Comparison of ENCODE assay signal across 24 cellular contexts in genomic region chr20:4155953-4156352, GRCh38. TPM values are rescaled to one million over a fixed set of nuclear protein-coding genes. Genes with fewer than 3 reads are reported as not detected.
"Had no signal": no experiment of that assay in that cellular context is flagged by ENCODE, and none has a peak within 500 bp of the region (broad histone marks: within the 10 kb centered on the region; RNA-seq: fewer than 3 reads in every experiment).

No MANE protein-coding gene starts in this region.

- H3K4me3 ChIP-seq: coronary artery, esophagus muscularis mucosa, gastroesophageal sphincter, heart right ventricle, left lung, neural progenitor cell, prostate gland, skin epidermis, suprapubic skin, thyroid gland, vagina had no signal

- H3K27ac ChIP-seq: coronary artery, esophagus muscularis mucosa, foreskin keratinocyte, gastroesophageal sphincter, heart right ventricle, left lung, neural progenitor cell, prostate gland, skin epidermis, spleen, suprapubic skin, thyroid gland, vagina had no signal

- H3K36me3 ChIP-seq: esophagus muscularis mucosa, gastroesophageal sphincter, heart right ventricle, left lung, neural progenitor cell, prostate gland, spleen, suprapubic skin, thyroid gland, vagina had no signal

- H3K9me3 ChIP-seq: esophagus muscularis mucosa, gastroesophageal sphincter, heart right ventricle, left lung, prostate gland, spleen, suprapubic skin, thyroid gland, vagina had no signal

- ATAC-seq: foreskin keratinocyte; gastroesophageal sphincter; left cardiac atrium; left lung; stimulated activated memory B cell treated with anti-CD40 and anti-IgM and Interleukin-4, amounts not matched to agents 10 μg/mL and 1 μg/mL and 100 μg/mL, for 72 hours had no signal

- H3K27me3 ChIP-seq: esophagus muscularis mucosa, foreskin keratinocyte, gastroesophageal sphincter, heart right ventricle, suprapubic skin, thyroid gland, vagina had no signal

- H3K9ac ChIP-seq: neural progenitor cell had no signal

- H2AFZ ChIP-seq: neural progenitor cell had no signal

- DNase-seq: effector memory CD4-positive, alpha-beta T cell; foreskin keratinocyte; heart right ventricle; hippocampal formation; left cardiac atrium; mesendoderm; naive thymus-derived CD4-positive, alpha-beta T cell; right cardiac atrium; stimulated activated CD4-positive, alpha-beta T cell treated with anti-CD3 and anti-CD28 coated beads, Interleukin-4, amount 100 ng/mL, for 4 hours; trophoblast cell had no signal

- H3K4me2 ChIP-seq: neural progenitor cell had no signal

- FAIRE-seq: endothelial cell of umbilical vein, islet of Langerhans had no signal

RNA-seq across cellular contexts. Expression of gene SMOX, which starts 7.3 kb away (rescaled TPM):
- polyA plus RNA-seq: naive thymus-derived CD4-positive, alpha-beta T cell had no signal
